In the genomic region with DNA sequence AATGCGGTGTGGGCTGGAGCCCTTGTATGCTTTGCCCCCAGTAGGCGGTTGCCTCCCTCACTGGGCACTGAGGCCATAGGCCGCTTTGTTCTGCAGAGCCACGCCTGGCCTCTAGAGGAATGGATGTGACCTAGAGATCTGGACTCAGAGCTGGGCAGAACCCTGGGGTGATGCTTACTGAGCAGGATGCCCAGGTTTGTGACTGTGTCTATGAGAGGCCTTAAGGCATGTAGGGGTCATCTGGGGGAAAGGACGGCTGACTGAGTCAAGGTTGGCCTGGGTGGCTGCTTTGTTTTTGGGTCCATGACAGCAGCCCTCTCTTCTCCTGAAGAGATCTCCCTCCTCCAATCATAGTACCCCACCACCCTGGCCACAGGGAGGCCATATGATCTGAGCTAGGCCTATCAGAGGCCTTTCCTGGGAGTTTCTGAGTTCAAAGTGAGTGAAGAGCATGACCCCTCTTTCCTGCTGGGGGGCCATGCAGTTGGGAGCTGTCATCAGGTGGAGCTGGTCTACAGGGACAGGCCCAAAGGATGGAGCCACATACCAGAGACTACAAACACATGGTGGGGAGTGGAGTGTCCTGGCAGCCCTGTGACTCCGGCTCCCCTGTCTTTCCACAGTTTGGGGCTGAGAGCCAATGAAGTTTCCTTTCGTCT, we compare ENCODE assay signal across 14 cellular contexts.
DNase-seq lines count a peak whose midpoint lies in the region; ATAC-seq and TF ChIP-seq lines count a peak whose summit lies in the region.
"Had no signal": no experiment of that assay in that cellular context is flagged by ENCODE, and none has a peak within 500 bp of the region (broad histone marks: within the 10 kb centered on the region; RNA-seq: fewer than 3 reads in every experiment).

No MANE protein-coding gene starts in this region.

- peaks cover 0 to 6% (median 0%) of the 10 kb centered on the region in 4 donors for H3K9me3 ChIP-seq in esophagus muscularis mucosa
- H3K9me3 ChIP-seq in parathyroid adenoma (ENCODE audit: control insufficient read depth, low read length): no peaks in the 10 kb centered on the region

- H3K27ac Mint-ChIP-seq in stimulated activated naive CD8-positive, alpha-beta T cell treated with anti-CD3 and anti-CD28 coated beads, Interleukin-15, Interleukin-2, amounts not matched to agents 100 ng/mL and 50 ng/mL, for 24 hours: peak overlapping the region; percentile 21
- H3K27ac Mint-ChIP-seq: neural progenitor cell had no signal

- peak overlapping the region; percentile 1 for H3K4me2 ChIP-seq in parathyroid adenoma (ENCODE audit: low read length)
- H3K4me2 ChIP-seq: neural progenitor cell had no signal

- TF ChIP-seq EP300 in esophagus muscularis mucosa (IDR thresholded peaks at IDR 0.05): no peak

- no peak overlapping the region for H2AFZ ChIP-seq in parathyroid adenoma
- H2AFZ ChIP-seq: neural progenitor cell had no signal

- no peaks in the 10 kb centered on the region for H3K36me3 ChIP-seq in esophagus muscularis mucosa
- no peaks in the 10 kb centered on the region for H3K36me3 ChIP-seq in parathyroid adenoma (ENCODE audit: control insufficient read depth, insufficient read depth, low read length)
- H3K36me3 ChIP-seq: neural progenitor cell, thoracic aorta had no signal

- H3K4me3 Mint-ChIP-seq in stimulated activated naive CD8-positive, alpha-beta T cell treated with anti-CD3 and anti-CD28 coated beads, Interleukin-15, Interleukin-2, amounts not matched to agents 100 ng/mL and 50 ng/mL, for 24 hours: no peak overlapping the region
- H3K4me3 Mint-ChIP-seq: neural progenitor cell had no signal

- no peak for TF ChIP-seq CTCF in esophagus muscularis mucosa (IDR thresholded peaks at IDR 0.05)
- no peak for TF ChIP-seq CTCF in parathyroid adenoma (IDR thresholded peaks at IDR 0.05)

- TF ChIP-seq POLR2A in esophagus muscularis mucosa (IDR thresholded peaks at IDR 0.05; ENCODE audit: low read depth): no peak

- H3K36me3 Mint-ChIP-seq in stimulated activated naive CD8-positive, alpha-beta T cell treated with anti-CD3 and anti-CD28 coated beads, Interleukin-15, Interleukin-2, amounts not matched to agents 100 ng/mL and 50 ng/mL, for 24 hours (ENCODE audit: low read depth): peaks cover 34% of the 10 kb centered on the region
- H3K36me3 Mint-ChIP-seq: neural progenitor cell had no signal

- peaks cover 98% of the 10 kb centered on the region for H3K4me1 Mint-ChIP-seq in stimulated activated naive CD8-positive, alpha-beta T cell treated with anti-CD3 and anti-CD28 coated beads, Interleukin-15, Interleukin-2, amounts not matched to agents 100 ng/mL and 50 ng/mL, for 24 hours (ENCODE audit: low read depth)

- intact Hi-C loops in esophagus muscularis mucosa (cut with DNase I): no loop called here

- H3K27me3 ChIP-seq in esophagus muscularis mucosa (no peaks in the 10 kb centered on the region), parathyroid adenoma (ENCODE audit: control insufficient read depth, insufficient read depth, low read length) (no peaks in the 10 kb centered on the region)

- no peaks in the 10 kb centered on the region for H3K79me2 ChIP-seq in parathyroid adenoma

- no peaks in the 10 kb centered on the region for H3K27me3 Mint-ChIP-seq in stimulated activated naive CD8-positive, alpha-beta T cell treated with anti-CD3 and anti-CD28 coated beads, Interleukin-15, Interleukin-2, amounts not matched to agents 100 ng/mL and 50 ng/mL, for 24 hours

- H3K9ac ChIP-seq in parathyroid adenoma: no peak overlapping the region
- H3K9ac ChIP-seq: neural progenitor cell had no signal

- H3K4me1 ChIP-seq in esophagus muscularis mucosa (peaks cover 53 to 80% (median 72%) of the 10 kb centered on the region in 4 donors), parathyroid adenoma (peaks cover 19% of the 10 kb centered on the region)
- H3K4me1 ChIP-seq: neural progenitor cell had no signal

- no peak for DNase-seq in stimulated activated naive CD8-positive, alpha-beta T cell treated with anti-CD3 and anti-CD28 coated beads, Interleukin-15, Interleukin-2, amounts not matched to agents 100 U/mL and 50 U/mL, for 24 hours
- no peak for DNase-seq in esophagus muscularis mucosa (ENCODE audit: extremely low spot score)
- DNase-seq in NCI-H187 (lab: John Stamatoyannopoulos, UW): no peak
- DNase-seq in NCI-H526 treated with DMSO at 0.1 percent for 48 hours (lab: John Stamatoyannopoulos, UW): no peak
- DNase-seq in stimulated activated CD4-positive, alpha-beta T cell treated with anti-CD3 and anti-CD28 coated beads, Interleukin-2, amount 100 ng/mL, for 48 hours: no peak
- no peak for DNase-seq in substantia nigra (lab: John Stamatoyannopoulos, UW)
- DNase-seq: activated CD8-positive, alpha-beta memory T cell treated with anti-CD3 and anti-CD28 coated beads, Interleukin-2, amount 50 U/mL, for 4 hours; GF-D8; NCI-H1417 treated with DMSO at 0.1 percent for 48 hours had no signal

- peak overlapping the region; percentile 98 to 100 (median 99) for H3K27ac ChIP-seq in esophagus muscularis mucosa (replicated peaks in 1 of 4)
- H3K27ac ChIP-seq in parathyroid adenoma: peak overlapping the region; percentile 24
- H3K27ac ChIP-seq in substantia nigra (ENCODE audit: low read depth, low read length, poor library complexity, severe bottlenecking): no peak overlapping the region
- H3K27ac ChIP-seq: C4-2B, neural progenitor cell had no signal

- H3K4me3 ChIP-seq in esophagus muscularis mucosa: no peak overlapping the region
- no peak overlapping the region for H3K4me3 ChIP-seq in parathyroid adenoma (ENCODE audit: low read depth, low read length)
- H3K4me3 ChIP-seq: neural progenitor cell, thoracic aorta had no signal

- 84% methylated on average over 7 of the region's 7 CpGs for WGBS in esophagus muscularis mucosa

- ATAC-seq in stimulated activated naive CD8-positive, alpha-beta T cell treated with anti-CD3 and anti-CD28 coated beads, Interleukin-15, Interleukin-2, amounts not matched to agents 100 U/mL and 50 U/mL, for 24 hours: no peak

- H3K9me3 Mint-ChIP-seq in stimulated activated naive CD8-positive, alpha-beta T cell treated with anti-CD3 and anti-CD28 coated beads, Interleukin-15, Interleukin-2, amounts not matched to agents 100 ng/mL and 50 ng/mL, for 24 hours: peaks cover 2% of the 10 kb centered on the region
